ENCODE assay signal across 30 cellular contexts in genomic region chr1:3736708-3737107, GRCh38. TPM values are rescaled to one million over a fixed set of nuclear protein-coding genes. Genes with fewer than 3 reads are reported as not detected.
DNase-seq lines count a peak whose midpoint lies in the region; ATAC-seq, FAIRE-seq and TF ChIP-seq lines count a peak whose summit lies in the region.
"Had no signal": no experiment of that assay in that cellular context is flagged by ENCODE, and none has a peak within 500 bp of the region (broad histone marks: within the 10 kb centered on the region; RNA-seq: fewer than 3 reads in every experiment).

No MANE protein-coding gene starts in this region.

- no peak overlapping the region for H3K27ac Mint-ChIP-seq in stimulated activated memory B cell treated with anti-CD40 and anti-IgM and Interleukin-4, amounts not matched to agents 10 μg/mL and 1 μg/mL and 100 μg/mL, for 72 hours

- WGBS in spleen, 5 donors, result 85 to 93% (median 91%) methylated on average over 14 of the region's 14 CpGs

- H3K9ac ChIP-seq in BLaER1 treated with 17β-estradiol and CSF1 and Interleukin-3, amounts not matched to agents 10 nM and 100 nM, result peak overlapping the region in 7 of 11 experiments; percentile 25 to 49 (median 42); a peak in 6 of 22 replicates
- no peak overlapping the region for H3K9ac ChIP-seq in kidney (ENCODE audit: low read length in 2 of 2)
- H3K9ac ChIP-seq: GM23248 had no signal

- peaks cover 0 to 9% (median 0%) of the 10 kb centered on the region in 11 experiments; a peak in 5 of 22 replicates for H4K20me1 ChIP-seq in BLaER1 treated with 17β-estradiol and CSF1 and Interleukin-3, amounts not matched to agents 10 nM and 100 nM

- H3K4me1 ChIP-seq in left ventricle myocardium inferior (peaks cover 40% of the 10 kb centered on the region), kidney (ENCODE audit: control insufficient read depth in 1 of 2, insufficient read depth in 1 of 2, low read depth in 1 of 2, low read length in 2 of 2) (no peaks in the 10 kb centered on the region), spleen (peaks cover 0 to 5% (median 0%) of the 10 kb centered on the region in 6 donors)
- peaks cover 5 to 31% (median 19%) of the 10 kb centered on the region in 10 experiments; a peak in 19 of 20 replicates for H3K4me1 ChIP-seq in BLaER1 treated with 17β-estradiol and CSF1 and Interleukin-3, amounts not matched to agents 10 nM and 100 nM

- no peaks in the 10 kb centered on the region for H3K27me3 Mint-ChIP-seq in stimulated activated memory B cell treated with anti-CD40 and anti-IgM and Interleukin-4, amounts not matched to agents 10 μg/mL and 1 μg/mL and 100 μg/mL, for 72 hours
- H3K27me3 Mint-ChIP-seq: CD4-positive, alpha-beta memory T cell had no signal

- ATAC-seq in stimulated activated memory B cell treated with anti-CD40 and anti-IgM and Interleukin-4, amounts not matched to agents 10 μg/mL and 1 μg/mL and 100 μg/mL, for 72 hours, result no peak
- ATAC-seq in HG03571 (IDR thresholded peaks at IDR 0.05; ENCODE audit: unreplicated experiment), result no peak
- ATAC-seq: GM12878, Panc1, SK-N-SH treated with all-trans-retinoic acid at 6 μM for 48 hours had no signal

- H3K27ac ChIP-seq in left ventricle myocardium inferior (replicated peaks), result peak overlapping the region; percentile 62
- H3K27ac ChIP-seq in BLaER1 treated with 17β-estradiol and CSF1 and Interleukin-3, amounts not matched to agents 10 nM and 100 nM, result peak overlapping the region in 8 of 11 experiments; percentile 11 to 70 (median 48); a peak in 10 of 22 replicates
- no peak overlapping the region for H3K27ac ChIP-seq in kidney (ENCODE audit: low read depth in 2 of 2, low read length in 2 of 2)
- H3K27ac ChIP-seq in spleen, result no peak overlapping the region
- H3K27ac ChIP-seq: GM23248 had no signal

- no peak for TF ChIP-seq POLR2A in spleen (IDR thresholded peaks at IDR 0.05)

- FAIRE-seq in kidney (lab: Jason Lieb, UNC), result no peak
- FAIRE-seq: GM12878, HTR-8/SVneo had no signal

- H3K9me3 ChIP-seq in left ventricle myocardium inferior (replicated peaks), result no peaks in the 10 kb centered on the region
- H3K9me3 ChIP-seq in BLaER1 treated with 17β-estradiol and CSF1 and Interleukin-3, amounts not matched to agents 10 nM and 100 nM (replicated peaks in 1 of 11), result no peaks in the 10 kb centered on the region
- no peaks in the 10 kb centered on the region for H3K9me3 ChIP-seq in kidney (ENCODE audit: control insufficient read depth in 1 of 2, low read length in 2 of 2)
- no peaks in the 10 kb centered on the region for H3K9me3 ChIP-seq in spleen
- H3K9me3 ChIP-seq: MG63, SJCRH30 had no signal

- peak overlapping the region in 8 of 11 experiments; percentile 9 to 65 (median 50); a peak in 8 of 22 replicates for H3K4me2 ChIP-seq in BLaER1 treated with 17β-estradiol and CSF1 and Interleukin-3, amounts not matched to agents 10 nM and 100 nM

- H3K27me3 ChIP-seq in left ventricle myocardium inferior (ENCODE audit: low read depth), result peaks cover 20% of the 10 kb centered on the region
- H3K27me3 ChIP-seq in BLaER1 treated with 17β-estradiol and CSF1 and Interleukin-3, amounts not matched to agents 10 nM and 100 nM, result no peaks in the 10 kb centered on the region
- H3K27me3 ChIP-seq in spleen (replicated peaks in 1 of 7), result peaks cover 0 to 16% (median 0%) of the 10 kb centered on the region in 7 donors
- H3K27me3 ChIP-seq: MG63, SJCRH30 had no signal

- DNase-seq in left ventricle myocardium inferior (no peak), cardiac septum (ENCODE audit: low spot score) (no peak), kidney (peak; percentile 66), spleen (peak; percentile 67), iPS-NIHi11 (ENCODE audit: low spot score) (no peak)
- DNase-seq: C1 segment of cervical spinal cord; CD4-positive, alpha-beta memory T cell; COR-L47; DMS53; GM23248; H7; KBM-7; MG63; NCI-H2029 treated with DMSO at 0.1 percent for 48 hours; NCI-H2171; NCI-H226; NCI-H510A; NCI-H69; SJCRH30 had no signal

- peaks cover 4% of the 10 kb centered on the region for H3K4me1 Mint-ChIP-seq in stimulated activated memory B cell treated with anti-CD40 and anti-IgM and Interleukin-4, amounts not matched to agents 10 μg/mL and 1 μg/mL and 100 μg/mL, for 72 hours

- H3K4me3 ChIP-seq in left ventricle myocardium inferior (no peak overlapping the region), kidney (ENCODE audit: low read length in 2 of 2) (no peak overlapping the region), spleen (no peak overlapping the region)
- H3K4me3 ChIP-seq in BLaER1 treated with 17β-estradiol and CSF1 and Interleukin-3, amounts not matched to agents 10 nM and 100 nM, result no peak overlapping the region
- H3K4me3 ChIP-seq: GM12878, GM23248, MG63, SJCRH30 had no signal

- H3K36me3 ChIP-seq in left ventricle myocardium inferior, result peaks cover 56% of the 10 kb centered on the region
- H3K36me3 ChIP-seq in BLaER1 treated with 17β-estradiol and CSF1 and Interleukin-3, amounts not matched to agents 10 nM and 100 nM, result peaks cover 41 to 58% (median 52%) of the 10 kb centered on the region in 11 experiments
- H3K36me3 ChIP-seq in kidney (ENCODE audit: control insufficient read depth in 1 of 2, insufficient read depth in 2 of 2, low read length in 2 of 2), result peaks cover 2 to 20% of the 10 kb centered on the region in 2 donors
- H3K36me3 ChIP-seq in spleen, result peaks cover 0 to 77% (median 41%) of the 10 kb centered on the region in 6 donors

- peaks cover 4% of the 10 kb centered on the region for H3K36me3 Mint-ChIP-seq in stimulated activated memory B cell treated with anti-CD40 and anti-IgM and Interleukin-4, amounts not matched to agents 10 μg/mL and 1 μg/mL and 100 μg/mL, for 72 hours

- no peak overlapping the region for H3K4me3 Mint-ChIP-seq in stimulated activated memory B cell treated with anti-CD40 and anti-IgM and Interleukin-4, amounts not matched to agents 10 μg/mL and 1 μg/mL and 100 μg/mL, for 72 hours
- H3K4me3 Mint-ChIP-seq: CD4-positive, alpha-beta memory T cell had no signal

- no peaks in the 10 kb centered on the region for H3K9me3 Mint-ChIP-seq in stimulated activated memory B cell treated with anti-CD40 and anti-IgM and Interleukin-4, amounts not matched to agents 10 μg/mL and 1 μg/mL and 100 μg/mL, for 72 hours
- H3K9me3 Mint-ChIP-seq: CD4-positive, alpha-beta memory T cell had no signal

- TF ChIP-seq CTCF in left ventricle myocardium inferior (IDR thresholded peaks at IDR 0.05; ENCODE audit: borderline replicate concordance) (no peak), kidney (IDR thresholded peaks at IDR 0.05; ENCODE audit: borderline replicate concordance, extremely low read depth, insufficient read depth) (no peak), spleen (IDR thresholded peaks at IDR 0.05 in 8 of 11, conservative IDR thresholded peaks at IDR 0.05 in 3 of 11) (no peak)

- intact Hi-C loops in left ventricle myocardium inferior (cut with micrococcal nuclease), result no loop called here
- intact Hi-C loops in cardiac septum (cut with DNase I), result no loop called here
- intact Hi-C loops in kidney (cut with DNase I), result no loop called here
- intact Hi-C loops in spleen (cut with DNase I; ENCODE audit: low total_unique reads), result no loop called here

RNA-seq across cellular contexts. Expression of gene CCDC27, which starts 15.5 kb away (rescaled TPM):
- total RNA-seq in left ventricle myocardium inferior (0.08 TPM), cardiac septum (not detected), kidney (not detected), spleen (not detected)
- polyA plus RNA-seq in kidney (ENCODE audit: insufficient read depth, low read depth, low replicate concordance) (not detected), spleen (not detected)
- total RNA-seq: A172; CD4-positive, alpha-beta memory T cell; Daoy; G401; GM12878; GM23248; SJCRH30 had no signal
- polyA plus RNA-seq: AG04450; CD4-positive, alpha-beta memory T cell; GM23248 had no signal

RNA-seq across cellular contexts. Expression of gene SMIM1, which starts 35.8 kb away (rescaled TPM):
- total RNA-seq in left ventricle myocardium inferior, result 13.9 TPM
- 8.0 TPM for total RNA-seq in cardiac septum
- total RNA-seq in kidney, result 7.0 TPM
- polyA plus RNA-seq in kidney (ENCODE audit: insufficient read depth, low read depth, low replicate concordance), result 49.5 TPM
- 10 to 100 TPM in 2 of 7 donors, 1 to 10 TPM in 4, not detected in 1; 3.5 to 12.7 (median 5.1) TPM for total RNA-seq in spleen
- 1 to 10 TPM; 2.0 to 4.7 (median 4.0) TPM for polyA plus RNA-seq in spleen
- total RNA-seq: A172, Daoy, GM12878, GM23248, SJCRH30 had no signal
- polyA plus RNA-seq: GM23248 had no signal

RNA-seq across cellular contexts. Expression of gene LRRC47, which starts 59.6 kb away (rescaled TPM):
- total RNA-seq in left ventricle myocardium inferior, result 58.2 TPM
- total RNA-seq in cardiac septum, result 63.1 TPM
- 42.4 TPM for total RNA-seq in kidney
- polyA plus RNA-seq in kidney (ENCODE audit: insufficient read depth, low read depth, low replicate concordance), result 28.8 TPM
- 10 to 100 TPM; 24.1 to 39.0 (median 28.3) TPM for total RNA-seq in spleen
- 10 to 100 TPM; 12.5 to 21.4 (median 18.1) TPM for polyA plus RNA-seq in spleen

Comparison
In these comparisons a context has a peak if more than half of its experiments do, and no peak if none do; other contexts are left out.
1. DNase-seq: peak in kidney (single experiment) and spleen (single experiment); none in left ventricle myocardium inferior (single experiment), cardiac septum (single experiment) and iPS-NIHi11 (single experiment).
2. H3K27ac ChIP-seq: peak in left ventricle myocardium inferior (single experiment) and BLaER1 treated with 17β-estradiol and CSF1 and Interleukin-3, amounts not matched to agents 10 nM and 100 nM (8 of 11); none in kidney (0 of 2) and spleen (0 of 8).
3. H3K9ac ChIP-seq: peak in BLaER1 treated with 17β-estradiol and CSF1 and Interleukin-3, amounts not matched to agents 10 nM and 100 nM (7 of 11); none in kidney (0 of 2).